ENCODE assay signal across 9 cellular contexts in the genomic region with DNA sequence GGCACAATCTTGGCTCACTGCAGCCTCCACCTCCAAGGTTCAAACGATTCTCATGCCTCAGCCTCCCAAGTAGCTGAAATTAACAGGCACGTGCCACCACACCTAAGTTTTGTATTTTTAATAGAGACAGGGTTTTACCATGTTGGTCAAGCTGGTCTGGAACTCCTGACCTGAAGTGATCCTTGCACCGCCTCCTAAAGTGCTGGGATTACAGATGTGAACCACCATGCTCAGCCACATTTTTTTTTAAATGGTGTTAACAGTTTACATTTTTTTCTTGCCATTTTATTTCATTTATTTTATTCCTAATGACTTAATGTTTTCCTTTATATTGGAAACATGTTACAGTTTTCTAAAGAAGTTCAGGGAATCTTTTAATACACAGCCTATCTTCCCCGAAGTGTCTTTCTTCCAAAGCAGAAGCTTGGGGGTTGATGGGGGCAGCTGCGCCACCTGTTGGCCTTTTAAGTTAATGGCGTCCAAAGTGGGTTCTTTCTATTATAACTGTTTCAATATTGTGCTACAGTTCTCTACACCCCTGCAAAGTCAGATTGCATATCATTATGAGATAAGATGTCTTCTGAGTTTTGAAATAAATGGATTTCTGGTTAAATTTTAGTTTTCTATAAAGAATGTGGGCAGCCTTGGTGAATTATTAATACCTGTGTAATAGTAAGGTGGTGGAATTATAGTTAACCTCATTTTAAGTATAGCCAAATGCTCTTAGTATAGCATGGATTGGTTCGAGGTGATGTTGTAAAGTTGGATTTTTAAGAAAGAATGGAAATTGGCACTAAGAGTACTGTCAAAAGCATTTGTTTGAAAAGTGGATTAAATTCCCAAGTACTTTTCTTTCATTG. TPM values are rescaled to one million over a fixed set of nuclear protein-coding genes. Genes with fewer than 3 reads are reported as not detected.
DNase-seq lines count a peak whose midpoint lies in the region; ATAC-seq and TF ChIP-seq lines count a peak whose summit lies in the region.
"Had no signal": no experiment of that assay in that cellular context is flagged by ENCODE, and none has a peak within 500 bp of the region (broad histone marks: within the 10 kb centered on the region; RNA-seq: fewer than 3 reads in every experiment).

No MANE protein-coding gene starts in this region.

- H3K79me2 ChIP-seq in DOHH2 (ENCODE audit: control insufficient read depth, low read length), result 0 out of 2 replicates have a peak, but pooled peaks cover 3% of the 10 kb centered on the region

- CTCF ChIA-PET in activated naive CD4-positive, alpha-beta T cell treated with anti-CD3 and anti-CD28 coated beads, Interleukin-2, amount 10 ng/mL, durations not matched to agents 7 days and 5 days (lab: Charles Lee), result interaction anchor here (0.8 to 9.5 kb wide), 27 partner anchors 9 to 252 kb away, joined by 3 to 234 read pairs (median 5); no protein-coding TSS in a partner anchor

- DNase-seq in LHCN-M2 (ENCODE audit: low read depth) (peak; percentile 56), SK-N-DZ (ENCODE audit: low spot score) (peak; percentile 67), glomerular visceral epithelial cell (ENCODE audit: extremely low spot score) (peak; percentile 69), prostate gland (ENCODE audit: low spot score) (peak; percentile 47)
- DNase-seq in activated naive CD4-positive, alpha-beta T cell treated with anti-CD3 and anti-CD28 coated beads, Interleukin-2, amount 10 ng/mL, durations not matched to agents 7 days and 5 days, result peak; percentile 64

- no peaks in the 10 kb centered on the region for H3K27me3 ChIP-seq in DOHH2 (ENCODE audit: control insufficient read depth, low read length)
- no peaks in the 10 kb centered on the region for H3K27me3 ChIP-seq in prostate gland (replicated peaks; ENCODE audit: insufficient read depth)

- TF ChIP-seq CTCF in DOHH2 (IDR thresholded peaks at IDR 0.05; ENCODE audit: low read depth, low read length, poor library complexity, severe bottlenecking), result peak; percentile 81
- TF ChIP-seq CTCF in prostate gland (IDR thresholded peaks at IDR 0.05), result peak; percentile 61 to 82 (median 78)

- H3K9me3 ChIP-seq in DOHH2 (ENCODE audit: control insufficient read depth, insufficient read depth, low read length) (no peaks in the 10 kb centered on the region), prostate gland (no peaks in the 10 kb centered on the region)

- no peak for TF ChIP-seq POLR2A in prostate gland (IDR thresholded peaks at IDR 0.05)

- no peaks in the 10 kb centered on the region for H3K9me3 Mint-ChIP-seq in activated naive CD4-positive, alpha-beta T cell treated with anti-CD3 and anti-CD28 coated beads, Interleukin-2, amount 10 ng/mL, durations not matched to agents 7 days and 5 days
- H3K9me3 Mint-ChIP-seq: T-helper 1 cell treated with Interleukin-12 subunit alpha and Interleukin-12 subunit beta and Interleukin-4 antibody, amounts not matched to agents 30 μg/mL and 1 μg/mL, for 36 hours had no signal

- peaks cover 19% of the 10 kb centered on the region for H3F3A ChIP-seq in DOHH2 (ENCODE audit: control insufficient read depth, insufficient read depth)

- peaks cover 84% of the 10 kb centered on the region for H3K36me3 ChIP-seq in DOHH2 (ENCODE audit: control insufficient read depth, low read length)
- H3K36me3 ChIP-seq in prostate gland, result peaks cover 0 to 4% of the 10 kb centered on the region in 2 donors

- no peak overlapping the region for H3K4me3 Mint-ChIP-seq in activated naive CD4-positive, alpha-beta T cell treated with anti-CD3 and anti-CD28 coated beads, Interleukin-2, amount 10 ng/mL, durations not matched to agents 7 days and 5 days
- H3K4me3 Mint-ChIP-seq: T-helper 1 cell treated with Interleukin-12 subunit alpha and Interleukin-12 subunit beta and Interleukin-4 antibody, amounts not matched to agents 30 μg/mL and 1 μg/mL, for 36 hours had no signal

- no peak overlapping the region for H3K27ac Mint-ChIP-seq in activated naive CD4-positive, alpha-beta T cell treated with anti-CD3 and anti-CD28 coated beads, Interleukin-2, amount 10 ng/mL, durations not matched to agents 7 days and 5 days
- H3K27ac Mint-ChIP-seq: T-helper 1 cell treated with Interleukin-12 subunit alpha and Interleukin-12 subunit beta and Interleukin-4 antibody, amounts not matched to agents 30 μg/mL and 1 μg/mL, for 36 hours had no signal

- H3K27me3 Mint-ChIP-seq in activated naive CD4-positive, alpha-beta T cell treated with anti-CD3 and anti-CD28 coated beads, Interleukin-2, amount 10 ng/mL, durations not matched to agents 7 days and 5 days, result no peaks in the 10 kb centered on the region

- 45% methylated on average over 7 of the region's 7 CpGs for whole genome bisulfite sequencing in prostate gland

- H3K4me1 ChIP-seq in DOHH2 (ENCODE audit: control insufficient read depth, low read length) (no peaks in the 10 kb centered on the region), prostate gland (replicated peaks) (no peaks in the 10 kb centered on the region)

- intact Hi-C loops in prostate gland (cut with DNase I), result loop anchor here (1.0 to 2.0 kb wide), 2 partner anchors 105 to 127 kb away; no protein-coding TSS in a partner anchor

- peaks cover 52% of the 10 kb centered on the region for H3K36me3 Mint-ChIP-seq in activated naive CD4-positive, alpha-beta T cell treated with anti-CD3 and anti-CD28 coated beads, Interleukin-2, amount 10 ng/mL, durations not matched to agents 7 days and 5 days

- ATAC-seq in HG03095 (IDR thresholded peaks at IDR 0.05; ENCODE audit: unreplicated experiment) (no peak), GM19324 (IDR thresholded peaks at IDR 0.05; ENCODE audit: low FRiP score, unreplicated experiment) (no peak)

- H3K4me3 ChIP-seq in DOHH2 (ENCODE audit: low read length) (no peak overlapping the region), prostate gland (no peak overlapping the region)

- H3K27ac ChIP-seq in DOHH2 (ENCODE audit: low read depth, low read length) (no peak overlapping the region), prostate gland (no peak overlapping the region)

- H3K9me2 ChIP-seq in DOHH2 (replicated peaks; ENCODE audit: control insufficient read depth, low read length), result no peaks in the 10 kb centered on the region

- no peaks in the 10 kb centered on the region for H4K20me1 ChIP-seq in DOHH2 (ENCODE audit: control insufficient read depth, insufficient read depth, low read depth, low read length)

- no peaks in the 10 kb centered on the region for H3K4me1 Mint-ChIP-seq in activated naive CD4-positive, alpha-beta T cell treated with anti-CD3 and anti-CD28 coated beads, Interleukin-2, amount 10 ng/mL, durations not matched to agents 7 days and 5 days

- H3K4me2 ChIP-seq in DOHH2 (ENCODE audit: low read length), result no peak overlapping the region

RNA-seq across cellular contexts. Expression of a gene that starts 42.0 kb away (rescaled TPM):
- 75.9 and 81.2 TPM in 2 replicates for total RNA-seq in LHCN-M2 (2014; rRNA removed)
- polyA plus RNA-seq in LHCN-M2 (2012), result 56.2 TPM
- polyA plus RNA-seq in SK-N-DZ (2014; cell fraction: cytosol; rRNA removed), result 137 and 176 TPM in 2 replicates
- 1,191 and 1,360 TPM in 2 replicates for polyA plus RNA-seq in SK-N-DZ (2014; cell fraction: nucleus; rRNA removed)
- total RNA-seq in prostate gland, result 100 to 1,000 TPM in 1 of 2 donors, 10 to 100 TPM in 1; 67.9 to 129 TPM
